Comparison of ENCODE assay signal across 8 cellular contexts in the genomic region with DNA sequence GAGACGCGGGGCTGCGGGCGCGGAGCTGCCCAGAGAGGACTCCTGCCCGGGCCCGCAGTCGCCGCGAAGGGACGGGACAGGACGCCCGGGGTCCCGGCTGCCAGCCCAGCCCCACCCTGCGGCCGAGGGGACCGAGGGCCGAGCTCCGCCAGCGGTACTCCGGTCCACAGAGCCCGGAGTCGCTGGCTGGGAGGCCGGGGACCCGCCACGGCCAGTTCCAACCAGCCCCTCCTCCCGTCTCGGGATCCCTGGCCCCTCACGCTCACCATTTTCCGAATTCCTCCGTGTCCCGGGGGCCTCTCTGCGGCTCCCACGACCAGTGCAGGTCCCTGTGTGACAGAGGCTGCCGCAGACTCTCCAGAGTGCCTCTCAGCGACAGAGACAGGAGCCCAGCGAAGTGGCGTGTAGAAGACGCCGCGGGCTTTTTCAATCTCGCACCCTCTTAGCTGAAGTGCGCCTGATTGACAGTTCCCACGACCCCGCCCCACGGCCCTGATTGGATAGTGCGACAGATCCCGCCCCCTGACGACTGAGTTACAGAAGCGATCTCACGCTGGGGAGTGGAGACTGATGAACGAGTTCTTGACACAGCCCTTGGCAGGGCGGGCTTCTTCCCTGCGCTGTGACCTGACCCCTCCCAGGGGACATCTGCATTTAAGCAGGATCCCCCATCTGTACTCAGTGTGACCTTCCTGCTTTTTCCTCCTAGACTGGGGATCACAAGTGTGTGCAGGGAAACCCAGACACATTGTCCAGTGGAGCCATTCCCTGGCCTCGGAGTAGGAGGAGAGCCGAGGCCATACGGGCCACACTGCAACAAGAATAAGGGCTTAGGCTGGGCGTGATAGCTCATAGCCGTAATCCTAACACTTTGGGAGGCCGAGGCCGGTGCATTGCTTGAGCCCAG. TPM values are rescaled to one million over a fixed set of nuclear protein-coding genes. Genes with fewer than 3 reads are reported as not detected.
DNase-seq lines count a peak whose midpoint lies in the region; ATAC-seq and TF ChIP-seq lines count a peak whose summit lies in the region.

No MANE protein-coding gene starts in this region.

- H3K27ac ChIP-seq in KOPT-K1 (ENCODE audit: low read depth, low read length, poor library complexity, severe bottlenecking) (peak overlapping the region; percentile 50), stomach (peak overlapping the region; percentile 61 to 82 (median 67))

- peak overlapping the region; percentile 71 for H3K4me3 ChIP-seq in neuron (ENCODE audit: low read length)
- H3K4me3 ChIP-seq in stomach: peak overlapping the region; percentile 67 to 82 (median 76)

- 3 to 8% (median 5%) methylated on average over 29 to 61 of the region's 61 CpGs for WGBS in stomach, 5 donors

- peak in 1 of 7 experiments; percentile 7 for TF ChIP-seq CTCF in stomach (IDR thresholded peaks at IDR 0.05)

- DNase-seq in CD1c-positive myeloid dendritic cell (ENCODE audit: extremely low spot score) (peak; percentile 93), SHP77 treated with DMSO at 0.1 percent for 48 hours (lab: John Stamatoyannopoulos, UW) (peak; percentile 89), foreskin melanocyte (peak; percentile 83), stomach (peak; percentile 96)
- DNase-seq in activated gamma-delta T cell treated with anti-CD3 and anti-CD28 coated beads, Interleukin-2, amount 50 U/mL, for 16 hours (ENCODE audit: low read depth): peak; percentile 75

- intact Hi-C loops in stomach (cut with DNase I; ENCODE audit: low total_unique reads): no loop called here

- ATAC-seq in GM21423 (IDR thresholded peaks at IDR 0.05; ENCODE audit: unreplicated experiment): peak; percentile 90

- peak in 1 of 4 donors; percentile 30 for TF ChIP-seq POLR2A in stomach (IDR thresholded peaks at IDR 0.05)

- H3K9me3 ChIP-seq in KOPT-K1 (ENCODE audit: insufficient read depth, low read length, poor library complexity, severe bottlenecking) (no peaks in the 10 kb centered on the region), neuron (ENCODE audit: low read length) (peaks cover 9% of the 10 kb centered on the region), stomach (no peaks in the 10 kb centered on the region)

- TF ChIP-seq EP300 in stomach (IDR thresholded peaks at IDR 0.05): no peak

- H3K36me3 ChIP-seq in KOPT-K1 (ENCODE audit: insufficient read depth, low read length) (no peaks in the 10 kb centered on the region), neuron (ENCODE audit: insufficient read depth, low read length) (peaks cover 2% of the 10 kb centered on the region), stomach (no peaks in the 10 kb centered on the region)

- H3K4me1 ChIP-seq in neuron (ENCODE audit: insufficient read depth, low read length): peaks cover 10% of the 10 kb centered on the region
- peaks cover 4 to 17% (median 14%) of the 10 kb centered on the region in 4 donors for H3K4me1 ChIP-seq in stomach

- H2AFZ ChIP-seq in neuron (ENCODE audit: low read depth, low read length): peak overlapping the region; percentile 56

- no peaks in the 10 kb centered on the region for H3K27me3 ChIP-seq in neuron (ENCODE audit: insufficient read depth, low read length)
- H3K27me3 ChIP-seq in stomach: no peaks in the 10 kb centered on the region

RNA-seq across cellular contexts. Expression of gene ZNF823, which starts 44.0 kb away (rescaled TPM):
- total RNA-seq in stomach: 10 to 100 TPM in 1 of 5 donors, 1 to 10 TPM in 4; 1.2 to 19.3 (median 5.8) TPM
- polyA plus RNA-seq in stomach: 1 to 10 TPM; 3.1 to 4.6 (median 4.3) TPM

Comparison
In these comparisons a context has a peak if more than half of its experiments do, and no peak if none do; other contexts are left out.
1. Peak in every context shown above with its lines: DNase-seq, ATAC-seq, H3K4me3 ChIP-seq and H3K27ac ChIP-seq.